In genomic region chr12:102816816-102817434, GRCh38 we compare ENCODE assay signal across 8 cellular contexts.
DNase-seq lines count a peak whose midpoint lies in the region; ATAC-seq, FAIRE-seq and TF ChIP-seq lines count a peak whose summit lies in the region.

No MANE protein-coding gene starts in this region.

- CTCF ChIA-PET in HEK293 (lab: Yijun Ruan, JAX): interaction anchor here (0.6 to 1.6 kb wide), 16 partner anchors 10 to 1612 kb away, joined by 3 to 6 read pairs (median 3); no protein-coding TSS in a partner anchor

- intact Hi-C loops in pancreas (cut with DNase I): no loop called here

- peak; percentile 50 to 82 (median 80) for ATAC-seq in pancreas
- no peak for ATAC-seq in HG02571 (IDR thresholded peaks at IDR 0.05; ENCODE audit: unreplicated experiment)

- H3K9me3 ChIP-seq in HEK293 (ENCODE audit: control insufficient read depth, insufficient read depth, low read depth, low read length) (no peaks in the 10 kb centered on the region), pancreas (no peaks in the 10 kb centered on the region)

- H3K4me3 ChIP-seq in HEK293 (ENCODE audit: low read depth, low read length) (no peak overlapping the region), pancreas (no peak overlapping the region)

- 5 to 14% methylated on average over 5 of the region's 5 CpGs for WGBS in pancreas, 2 donors

- H3K36me3 ChIP-seq in HEK293 (ENCODE audit: control insufficient read depth in 2 of 2, insufficient read depth in 1 of 2, low read length in 2 of 2) (no peaks in the 10 kb centered on the region), pancreas (no peaks in the 10 kb centered on the region)

- TF ChIP-seq CTCF in HEK293 (tag by site-specific recombination; IDR thresholded peaks at IDR 0.05) (no peak), pancreas (IDR thresholded peaks at IDR 0.05) (peak; percentile 27 to 59 (median 40))

- POLR2A ChIA-PET in HEK293 (lab: Yijun Ruan, JAX): no interaction called here

- H3K27ac ChIP-seq in HEK293 (ENCODE audit: extremely low read depth, low read depth, low read length) (no peak overlapping the region), pancreas (no peak overlapping the region)

- H3K27me3 ChIP-seq in pancreas: no peaks in the 10 kb centered on the region

- DNase-seq in D341Med (ENCODE audit: low spot score) (peak; percentile 60), NCI-H748 treated with DMSO at 0.1 percent for 48 hours (lab: John Stamatoyannopoulos, UW) (peak; percentile 36), pancreas (no peak), cortex of kidney (lab: John Stamatoyannopoulos, UW) (no peak), COLO668 (lab: John Stamatoyannopoulos, UW; ENCODE audit: unreplicated experiment) (no peak)

- H3K4me1 ChIP-seq in HEK293 (ENCODE audit: control insufficient read depth, insufficient read depth, low read length) (no peaks in the 10 kb centered on the region), pancreas (no peaks in the 10 kb centered on the region)

- FAIRE-seq in endometrium (lab: Jason Lieb, UNC) (peak; percentile 79), pancreas (lab: Jason Lieb, UNC) (no peak)

TF ChIP-seq in HEK293, 187 proteins besides CTCF, POLR2A, EP300 and RAD21:
- TF ChIP-seq ZNF654 (tag by site-specific recombination; IDR thresholded peaks at IDR 0.05; ENCODE audit: low read depth): peak; percentile 21; the same call in 1 of the 2 replicates
- TF ChIP-seq ZNF660 (tag by site-specific recombination; IDR thresholded peaks at IDR 0.05): 0 out of 2 replicates have a peak, but pooled peaks have one; percentile 54
- no peak for TF ChIP-seq ZBTB11 (tag by site-specific recombination; conservative IDR thresholded peaks at IDR 0.05; ENCODE audit: low read depth)

Comparison
In these comparisons a context has a peak if more than half of its experiments do, and no peak if none do; other contexts are left out.
1. DNase-seq: peak in D341Med (single experiment) and NCI-H748 treated with DMSO at 0.1 percent for 48 hours (single experiment); none in pancreas (0 of 6), cortex of kidney (single experiment) and COLO668 (single experiment).